In genomic region chr14:89920041-89920440, GRCh38 we compare ENCODE assay signal across 12 cellular contexts. TPM values are rescaled to one million over a fixed set of nuclear protein-coding genes. Genes with fewer than 3 reads are reported as not detected.
A peak's percentile ranks its signal among the peaks of the same experiment; 100 is the strongest.
DNase-seq lines count a peak whose midpoint lies in the region; ATAC-seq and TF ChIP-seq lines count a peak whose summit lies in the region.
"Had no signal": no experiment of that assay in that cellular context is flagged by ENCODE, and none has a peak within 500 bp of the region (broad histone marks: within the 10 kb centered on the region; RNA-seq: fewer than 3 reads in every experiment).

No MANE protein-coding gene starts in this region.

- TF ChIP-seq CTCF in osteocyte (IDR thresholded peaks at IDR 0.05): no peak

- no peak overlapping the region for H3K9ac ChIP-seq in adipocyte (ENCODE audit: low read length)

- no peaks in the 10 kb centered on the region for H3K27me3 Mint-ChIP-seq in osteocyte (ENCODE audit: unreplicated experiment)

- no peak for ATAC-seq in aorta (ENCODE audit: low FRiP score)
- ATAC-seq: CD8-positive, alpha-beta T cell had no signal

- no peak overlapping the region for H3K4me3 ChIP-seq in adipocyte (ENCODE audit: low read length)
- no peak overlapping the region for H3K4me3 ChIP-seq in aorta (ENCODE audit: low read length in 2 of 2)
- H3K4me3 ChIP-seq: HAP-1 had no signal

- H3K9me3 ChIP-seq in adipocyte (ENCODE audit: control insufficient read depth, low read length) (no peaks in the 10 kb centered on the region), aorta (ENCODE audit: control insufficient read depth, low read length) (no peaks in the 10 kb centered on the region)
- H3K9me3 ChIP-seq: HAP-1 had no signal

- no peak overlapping the region for H3K27ac ChIP-seq in aorta (ENCODE audit: low read depth in 1 of 2, low read length in 2 of 2)

- 78 to 80% methylated on average over 2 of the region's 2 CpGs for WGBS in aorta, 2 donors

- no peaks in the 10 kb centered on the region for H3K9me3 Mint-ChIP-seq in osteocyte (ENCODE audit: unreplicated experiment)
- H3K9me3 Mint-ChIP-seq: CD14-positive monocyte; CD8-positive, alpha-beta T cell had no signal

- H3K4me1 ChIP-seq in adipocyte (ENCODE audit: control insufficient read depth, insufficient read depth, low read length) (peaks cover 11% of the 10 kb centered on the region), aorta (ENCODE audit: control insufficient read depth in 1 of 2, insufficient read depth in 2 of 2, low read length in 2 of 2) (peaks cover 0 to 3% of the 10 kb centered on the region in 2 donors)

- intact Hi-C loops in aorta (cut with DNase I): no loop called here

- H3K4me3 Mint-ChIP-seq in osteocyte (ENCODE audit: unreplicated experiment): no peak overlapping the region
- H3K4me3 Mint-ChIP-seq: CD14-positive monocyte; CD8-positive, alpha-beta T cell had no signal

- peaks cover 3% of the 10 kb centered on the region for H3K36me3 Mint-ChIP-seq in osteocyte (ENCODE audit: unreplicated experiment)
- H3K36me3 Mint-ChIP-seq: CD8-positive, alpha-beta T cell had no signal

- peak; percentile 58 for DNase-seq in EH (ENCODE audit: low read depth)
- peak; percentile 64 for DNase-seq in adipocyte (ENCODE audit: low read depth)
- peak; percentile 69 for DNase-seq in fibroblast of peridontal ligament (ENCODE audit: extremely low read depth)
- no peak for DNase-seq in osteocyte (ENCODE audit: extremely low spot score, unreplicated experiment)
- no peak for DNase-seq in DMS153 (lab: John Stamatoyannopoulos, UW)
- DNase-seq in NCI-H446 (lab: John Stamatoyannopoulos, UW): no peak
- no peak for DNase-seq in aorta
- DNase-seq: CD8-positive, alpha-beta T cell; COR-L47; DMS53 had no signal

- H3K27me3 ChIP-seq in adipocyte (replicated peaks; ENCODE audit: control insufficient read depth, insufficient read depth, low read length): no peaks in the 10 kb centered on the region
- no peaks in the 10 kb centered on the region for H3K27me3 ChIP-seq in aorta (ENCODE audit: control insufficient read depth in 1 of 2, insufficient read depth in 2 of 2, low read length in 1 of 2)

- H3K36me3 ChIP-seq in adipocyte (ENCODE audit: control insufficient read depth, insufficient read depth, low read length, severe bottlenecking) (no peaks in the 10 kb centered on the region), aorta (ENCODE audit: control insufficient read depth in 1 of 2, insufficient read depth in 2 of 2, low read length in 1 of 2) (no peaks in the 10 kb centered on the region)
- H3K36me3 ChIP-seq: HAP-1 had no signal

- H3K4me1 Mint-ChIP-seq in osteocyte (ENCODE audit: unreplicated experiment): peaks cover 30% of the 10 kb centered on the region
- H3K4me1 Mint-ChIP-seq: CD14-positive monocyte had no signal

- peak overlapping the region; percentile 15 for H3K27ac Mint-ChIP-seq in osteocyte (ENCODE audit: unreplicated experiment)
- H3K27ac Mint-ChIP-seq: CD14-positive monocyte; CD8-positive, alpha-beta T cell had no signal

RNA-seq across cellular contexts. Expression of gene EFCAB11, which starts 34.5 kb away (rescaled TPM):
- total RNA-seq in osteocyte: 5.2 and 8.7 TPM in 2 replicates
- total RNA-seq in aorta: 1 to 10 TPM; 3.4 to 7.5 TPM
- polyA plus RNA-seq in aorta: 1 to 10 TPM; 5.1 to 8.8 TPM

RNA-seq across cellular contexts. Expression of gene TDP1, which starts 35.7 kb away (rescaled TPM):
- total RNA-seq in osteocyte (17.9 and 18.6 TPM in 2 replicates), aorta (10 to 100 TPM; 10.4 to 13.3 TPM)
- 1 to 10 TPM; 3.5 to 4.5 TPM for polyA plus RNA-seq in aorta

Comparison
In these comparisons a context has a peak if more than half of its experiments do, and no peak if none do; other contexts are left out.
1. DNase-seq: peak in EH (single experiment), adipocyte (single experiment) and fibroblast of peridontal ligament (single experiment); none in osteocyte (single experiment), DMS153 (single experiment), NCI-H446 (0 of 2) and aorta (0 of 2).